Comparison of ENCODE assay signal across 19 cellular contexts in the genomic region with DNA sequence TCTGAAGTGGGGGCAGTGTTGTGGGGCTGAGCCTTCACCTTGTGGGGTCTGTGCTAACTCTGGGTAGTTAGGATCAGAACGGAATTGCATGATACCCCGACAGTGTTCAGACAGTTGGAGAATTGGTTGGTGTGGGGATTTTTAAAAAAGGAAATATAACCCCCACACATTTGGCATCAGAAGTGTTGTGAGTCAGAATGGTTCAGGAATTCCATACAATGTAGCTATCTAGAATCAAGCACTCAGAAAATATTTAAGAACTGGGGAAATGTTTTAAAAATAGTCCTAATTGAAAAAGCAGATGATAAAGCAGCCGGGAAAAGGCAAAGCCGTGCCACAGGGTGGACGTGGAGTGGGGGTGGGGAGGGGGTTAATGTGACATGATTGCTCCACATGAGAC. TPM values are rescaled to one million over a fixed set of nuclear protein-coding genes. Genes with fewer than 3 reads are reported as not detected.
DNase-seq lines count a peak whose midpoint lies in the region; ATAC-seq and TF ChIP-seq lines count a peak whose summit lies in the region.
"Had no signal": no experiment of that assay in that cellular context is flagged by ENCODE, and none has a peak within 500 bp of the region (broad histone marks: within the 10 kb centered on the region; RNA-seq: fewer than 3 reads in every experiment).

No MANE protein-coding gene starts in this region.

- H3K4me1 Mint-ChIP-seq in chondrocyte (ENCODE audit: low read depth) = peaks cover 9% of the 10 kb centered on the region

- peak overlapping the region in 7 of 11 experiments; percentile 26 to 63 (median 55); a peak in 7 of 22 replicates for H3K4me2 ChIP-seq in BLaER1 treated with 17β-estradiol and CSF1 and Interleukin-3, amounts not matched to agents 10 nM and 100 nM
- no peak overlapping the region for H3K4me2 ChIP-seq in IMR-90 (ENCODE audit: low read depth, low read length)
- no peak overlapping the region for H3K4me2 ChIP-seq in mesendoderm (ENCODE audit: low read length)

- DNase-seq in IMR-90 = peak; percentile 36
- no peak for DNase-seq in chondrocyte (ENCODE audit: low spot score)
- no peak for DNase-seq in mesendoderm
- DNase-seq in mesenteric fat pad (ENCODE audit: low spot score) = no peak
- DNase-seq: Calu3; CD4-positive, alpha-beta T cell; NCI-H187 treated with DMSO at 0.1 percent for 48 hours; NCI-H446 treated with DMSO at 0.1 percent for 48 hours; NCI-H774; Right ventricle myocardium superior had no signal

- no peak overlapping the region for H3K14ac ChIP-seq in IMR-90 (replicated peaks; ENCODE audit: low read depth, low read length)

- BruUV-seq in IMR-90 (replicated peaks; lab: Mats Ljungman, UMichigan) = no TSS peak

- no peak overlapping the region for H3K4me3 ChIP-seq in BLaER1 treated with 17β-estradiol and CSF1 and Interleukin-3, amounts not matched to agents 10 nM and 100 nM
- H3K4me3 ChIP-seq in IMR-90 (ENCODE audit: insufficient read depth, low read depth, low read length) (no peak overlapping the region), mesendoderm (ENCODE audit: low read length) (no peak overlapping the region)

- intact Hi-C loops in IMR-90 (cut with micrococcal nuclease) = no loop called here

- POLR2A ChIA-PET in IMR-90 (lab: Charles Lee; ENCODE audit: unreplicated experiment) = no interaction called here

- H3K79me1 ChIP-seq in IMR-90 (ENCODE audit: low read depth in 1 of 2, low read length in 2 of 2) (no peaks in the 10 kb centered on the region), mesendoderm (ENCODE audit: low read length) (no peaks in the 10 kb centered on the region)

- TF ChIP-seq POLR2A in IMR-90 (IDR thresholded peaks at IDR 0.05; ENCODE audit: low read depth, low read length) = no peak

- no peak overlapping the region for H2BK120ac ChIP-seq in IMR-90 (ENCODE audit: low read depth, low read length)
- no peak overlapping the region for H2BK120ac ChIP-seq in mesendoderm (ENCODE audit: low read depth, low read length)

- dilution Hi-C loops in IMR-90 (cut with HindIII; ENCODE audit: low sequenced_read_pairs, unreplicated experiment) = no loop called here

- H3K9me1 ChIP-seq in IMR-90 (ENCODE audit: insufficient read depth, low read length) = no peaks in the 10 kb centered on the region

- H3K9me3 Mint-ChIP-seq in chondrocyte (ENCODE audit: low read depth) = peaks cover 10% of the 10 kb centered on the region

- H3K36me3 Mint-ChIP-seq in chondrocyte (ENCODE audit: low read depth) = no peaks in the 10 kb centered on the region

- in situ Hi-C loops in IMR-90 (cut with MboI; ENCODE audit: low sequenced_read_pairs) = no loop called here

- no peak overlapping the region for H3K4me3 Mint-ChIP-seq in chondrocyte (ENCODE audit: unreplicated experiment)
- H3K4me3 Mint-ChIP-seq: CD4-positive, alpha-beta T cell had no signal

- peaks cover 36% of the 10 kb centered on the region for H3K27me3 Mint-ChIP-seq in chondrocyte (ENCODE audit: low read depth)

- H4K5ac ChIP-seq in IMR-90 (ENCODE audit: low read depth, low read length) (no peak overlapping the region), mesendoderm (ENCODE audit: low read length) (no peak overlapping the region)

- H2AK5ac ChIP-seq in IMR-90 (ENCODE audit: low read depth, low read length) (no peak overlapping the region), mesendoderm (ENCODE audit: low read length) (no peak overlapping the region)

- H4K8ac ChIP-seq in IMR-90 (ENCODE audit: low read depth in 2 of 2, low read length in 2 of 2) (no peak overlapping the region), mesendoderm (ENCODE audit: low read depth, low read length) (no peak overlapping the region)

- H3K27ac Mint-ChIP-seq in chondrocyte (ENCODE audit: unreplicated experiment) = peak overlapping the region; percentile 71
- H3K27ac Mint-ChIP-seq: CD4-positive, alpha-beta T cell had no signal

- H3K36me3 ChIP-seq in BLaER1 treated with 17β-estradiol and CSF1 and Interleukin-3, amounts not matched to agents 10 nM and 100 nM = peaks cover 0 to 3% (median 0%) of the 10 kb centered on the region in 11 experiments; a peak in 2 of 22 replicates
- H3K36me3 ChIP-seq in IMR-90 (ENCODE audit: control insufficient read depth, insufficient read depth, low read length) (no peaks in the 10 kb centered on the region), mesendoderm (ENCODE audit: control insufficient read depth, insufficient read depth, low read length) (no peaks in the 10 kb centered on the region)

- H3K4ac ChIP-seq in IMR-90 (ENCODE audit: low read depth, low read length) (no peak overlapping the region), mesendoderm (ENCODE audit: low read depth, low read length) (no peak overlapping the region)

- H4K20me1 ChIP-seq in BLaER1 treated with 17β-estradiol and CSF1 and Interleukin-3, amounts not matched to agents 10 nM and 100 nM = no peaks in the 10 kb centered on the region
- no peaks in the 10 kb centered on the region for H4K20me1 ChIP-seq in IMR-90 (ENCODE audit: insufficient read depth, low read length)

- peak; percentile 17 for ATAC-seq in IMR-90 (ENCODE audit: low read depth)
- no peak for ATAC-seq in GM19035 (IDR thresholded peaks at IDR 0.05; ENCODE audit: unreplicated experiment)
- no peak for ATAC-seq in GM21786 (IDR thresholded peaks at IDR 0.05; ENCODE audit: unreplicated experiment)
- no peak for ATAC-seq in HG03354 (IDR thresholded peaks at IDR 0.05; ENCODE audit: poor library complexity, severe bottlenecking, unreplicated experiment)
- ATAC-seq: Panc1 had no signal

- H2AK9ac ChIP-seq in IMR-90 (replicated peaks; ENCODE audit: low read depth, low read length, poor library complexity) = no peak overlapping the region

- TF ChIP-seq RAD21 in IMR-90 (IDR thresholded peaks at IDR 0.05; ENCODE audit: low read length) = no peak

- H3K4me1 ChIP-seq in BLaER1 treated with 17β-estradiol and CSF1 and Interleukin-3, amounts not matched to agents 10 nM and 100 nM = peaks cover 21 to 58% (median 36%) of the 10 kb centered on the region in 10 experiments
- H3K4me1 ChIP-seq in IMR-90 (ENCODE audit: control insufficient read depth, insufficient read depth, low read length) = no peaks in the 10 kb centered on the region
- no peaks in the 10 kb centered on the region for H3K4me1 ChIP-seq in mesendoderm (ENCODE audit: control insufficient read depth, low read depth, low read length)

- no peak overlapping the region for H3K18ac ChIP-seq in IMR-90 (ENCODE audit: low read depth, low read length)
- no peak overlapping the region for H3K18ac ChIP-seq in mesendoderm (ENCODE audit: low read length)

- no peak overlapping the region for H4K91ac ChIP-seq in IMR-90 (ENCODE audit: insufficient read depth, low read depth, low read length)

- no peak overlapping the region for H3K27ac ChIP-seq in BLaER1 treated with 17β-estradiol and CSF1 and Interleukin-3, amounts not matched to agents 10 nM and 100 nM
- H3K27ac ChIP-seq in IMR-90 (ENCODE audit: insufficient read depth, low read length) (no peak overlapping the region), mesendoderm (ENCODE audit: low read depth, low read length) (no peak overlapping the region)

- no peak overlapping the region for H2BK20ac ChIP-seq in IMR-90 (ENCODE audit: low read depth, low read length)

- no peak overlapping the region for H2AFZ ChIP-seq in IMR-90 (replicated peaks; ENCODE audit: low read length, poor library complexity)

- H3K79me2 ChIP-seq in mesendoderm (ENCODE audit: control insufficient read depth, insufficient read depth, low read length) = no peaks in the 10 kb centered on the region

- H2BK15ac ChIP-seq in IMR-90 (ENCODE audit: low read depth, low read length) = no peak overlapping the region
- H2BK15ac ChIP-seq in mesendoderm (replicated peaks; ENCODE audit: low read depth) = no peak overlapping the region

- WGBS in IMR-90 (ENCODE audit: extremely low coverage in 2 of 2, insufficient read length in 1 of 2), 2 experiments = 0% methylated on average over 1 of the region's 5 CpGs; no CpG with 5 or more reads in 1 of the 2 experiments
- WGBS in mesendoderm (ENCODE audit: extremely low coverage, insufficient coverage, low lambda C conversion rate) = no CpG with 5 or more reads among the region's 5 CpGs

- H3K9me3 ChIP-seq in BLaER1 treated with 17β-estradiol and CSF1 and Interleukin-3, amounts not matched to agents 10 nM and 100 nM (replicated peaks in 1 of 11) = peaks cover 16 to 46% (median 25%) of the 10 kb centered on the region in 11 experiments
- H3K9me3 ChIP-seq in IMR-90 (ENCODE audit: control insufficient read depth, insufficient read depth, low read length) = peaks cover 1% of the 10 kb centered on the region; the same call in 1 of the 2 replicates

- H2BK5ac ChIP-seq in IMR-90 (ENCODE audit: low read depth, low read length, poor library complexity, severe bottlenecking) (no peak overlapping the region), mesendoderm (ENCODE audit: low read length) (no peak overlapping the region)

- H3K56ac ChIP-seq in IMR-90 (ENCODE audit: extremely low read depth, insufficient read depth, low read length) = no peak overlapping the region
- H3K56ac ChIP-seq in mesendoderm (ENCODE audit: low read length) = peak overlapping the region; percentile 25

- H3K9ac ChIP-seq in BLaER1 treated with 17β-estradiol and CSF1 and Interleukin-3, amounts not matched to agents 10 nM and 100 nM = no peak overlapping the region
- no peak overlapping the region for H3K9ac ChIP-seq in IMR-90 (ENCODE audit: low read depth, low read length)
- H3K9ac ChIP-seq in mesendoderm (ENCODE audit: low read length) = no peak overlapping the region

- no peaks in the 10 kb centered on the region for H3K27me3 ChIP-seq in BLaER1 treated with 17β-estradiol and CSF1 and Interleukin-3, amounts not matched to agents 10 nM and 100 nM
- peaks cover 8% of the 10 kb centered on the region for H3K27me3 ChIP-seq in IMR-90 (ENCODE audit: control insufficient read depth, insufficient read depth, low read length)
- no peaks in the 10 kb centered on the region for H3K27me3 ChIP-seq in mesendoderm (ENCODE audit: insufficient read depth, low read length, poor library complexity)

- no peak for TF ChIP-seq CTCF in IMR-90 (conservative IDR thresholded peaks at IDR 0.05; ENCODE audit: low read depth, low read length)
- TF ChIP-seq CTCF in chondrocyte (IDR thresholded peaks at IDR 0.05) = no peak

- H3K23ac ChIP-seq in IMR-90 (ENCODE audit: low read depth, low read length) = no peak overlapping the region
- H3K23ac ChIP-seq in mesendoderm (ENCODE audit: low read length) = no peak overlapping the region

- CTCF ChIA-PET in IMR-90 (lab: Yijun Ruan, JAX) = interaction anchor here (0.6 kb wide), 1 partner anchor 21 kb away, joined by 3 read pairs; no protein-coding TSS in a partner anchor

RNA-seq across cellular contexts. Expression of a gene that starts 6.5 kb away (rescaled TPM):
- total RNA-seq in IMR-90 (2012; rRNA removed) (not detected in 2 replicates), chondrocyte (not detected in 3 replicates), mesenteric fat pad (not detected)
- not detected in 2 replicates for polyA plus RNA-seq in IMR-90 (2012; rRNA removed)
- polyA plus RNA-seq in IMR-90 (2012; cell fraction: cytosol; rRNA removed) = not detected in 2 replicates
- polyA plus RNA-seq in IMR-90 (2012; cell fraction: nucleus; rRNA removed; ENCODE audit: low replicate concordance) = not detected in 2 replicates
- polyA plus RNA-seq in mesendoderm (2013, experiment 1 of 2) = not detected
- not detected for polyA plus RNA-seq in mesendoderm (2013, experiment 2 of 2)
- total RNA-seq: A172; Calu3; CD4-positive, alpha-beta T cell; G401; H7; LHCN-M2; Right ventricle myocardium superior had no signal

RNA-seq across cellular contexts. Expression of a gene that starts 50.6 kb away (rescaled TPM):
- total RNA-seq in IMR-90 (2012; rRNA removed) (not detected in 2 replicates), chondrocyte (not detected in 3 replicates), mesenteric fat pad (not detected)
- polyA plus RNA-seq in IMR-90 (2012; rRNA removed) = not detected in 2 replicates
- not detected in 2 replicates for polyA plus RNA-seq in IMR-90 (2012; cell fraction: cytosol; rRNA removed)
- polyA plus RNA-seq in IMR-90 (2012; cell fraction: nucleus; rRNA removed; ENCODE audit: low replicate concordance) = not detected in 2 replicates
- polyA plus RNA-seq in mesendoderm (2013, experiment 1 of 2) = not detected
- not detected for polyA plus RNA-seq in mesendoderm (2013, experiment 2 of 2)
- total RNA-seq: A172; Calu3; CD4-positive, alpha-beta T cell; G401; H7; LHCN-M2; Right ventricle myocardium superior had no signal

Comparison
In these comparisons a context has a peak if more than half of its experiments do, and no peak if none do; other contexts are left out.
1. H3K4me2 ChIP-seq: peak in BLaER1 treated with 17β-estradiol and CSF1 and Interleukin-3, amounts not matched to agents 10 nM and 100 nM (7 of 11); none in IMR-90 (single experiment) and mesendoderm (single experiment).